In the genomic region with DNA sequence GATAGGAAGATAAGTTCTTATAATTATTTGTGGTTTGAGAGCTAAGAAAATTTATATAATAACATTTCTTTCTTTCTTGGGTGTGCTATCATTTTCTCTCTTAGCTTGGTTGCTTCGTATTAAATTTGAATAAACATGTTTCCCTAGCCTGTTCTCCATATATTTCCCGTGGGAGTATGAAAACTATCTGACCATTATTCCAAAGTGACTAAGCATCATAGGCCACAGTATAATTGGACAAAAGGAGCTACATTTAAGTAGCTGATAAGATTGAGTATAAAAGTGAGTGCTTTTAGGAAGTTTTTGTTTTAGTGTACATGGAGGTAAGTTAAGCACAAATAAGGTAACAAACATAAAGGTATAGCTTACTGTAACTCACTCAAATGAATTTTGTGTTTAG, we compare ENCODE assay signal across 21 cellular contexts. TPM values are rescaled to one million over a fixed set of nuclear protein-coding genes. Genes with fewer than 3 reads are reported as not detected.
DNase-seq lines count a peak whose midpoint lies in the region; ATAC-seq, FAIRE-seq and TF ChIP-seq lines count a peak whose summit lies in the region.
"Had no signal": no experiment of that assay in that cellular context is flagged by ENCODE, and none has a peak within 500 bp of the region (broad histone marks: within the 10 kb centered on the region; RNA-seq: fewer than 3 reads in every experiment).

No MANE protein-coding gene starts in this region.

- H3K27me3 ChIP-seq in naive thymus-derived CD4-positive, alpha-beta T cell (ENCODE audit: control insufficient read depth in 2 of 2, insufficient read depth in 2 of 2, low read length in 2 of 2), result no peaks in the 10 kb centered on the region
- no peaks in the 10 kb centered on the region for H3K27me3 ChIP-seq in H7 (ENCODE audit: control insufficient read depth, insufficient read depth, low read length)
- H3K27me3 ChIP-seq: BLaER1 treated with 17β-estradiol and CSF1 and Interleukin-3, amounts not matched to agents 10 nM and 100 nM had no signal

- H3K4me1 Mint-ChIP-seq in naive thymus-derived CD4-positive, alpha-beta T cell, result peaks cover 0 to 4% (median 0%) of the 10 kb centered on the region in 7 donors
- H3K4me1 Mint-ChIP-seq: CD4-positive, CD25-positive, alpha-beta regulatory T cell had no signal

- intact Hi-C loops in naive thymus-derived CD4-positive, alpha-beta T cell (cut with micrococcal nuclease), result no loop called here

- H3K9me3 Mint-ChIP-seq in naive thymus-derived CD4-positive, alpha-beta T cell, result peaks cover 0 to 5% (median 0%) of the 10 kb centered on the region in 11 donors
- H3K9me3 Mint-ChIP-seq: HFFc6 had no signal

- DNase-seq in COLO829 (ENCODE audit: low spot score), result peak; percentile 10
- DNase-seq in RCC 7860 (ENCODE audit: low spot score), result no peak
- peak; percentile 66 for DNase-seq in fibroblast of mammary gland (ENCODE audit: low read depth)
- peak; percentile 30 for DNase-seq in skeletal muscle cell (ENCODE audit: low read depth)
- no peak for DNase-seq in naive thymus-derived CD4-positive, alpha-beta T cell
- no peak for DNase-seq in H7
- DNase-seq: AML-193; Calu3; CD4-positive, CD25-positive, alpha-beta regulatory T cell; DMS153; DND-41; GDM1; HCEC 1CT; HFFc6 had no signal

- no peaks in the 10 kb centered on the region for H3K4me1 ChIP-seq in naive thymus-derived CD4-positive, alpha-beta T cell (ENCODE audit: control insufficient read depth in 2 of 2, insufficient read depth in 2 of 2, low read length in 2 of 2)

- no peak overlapping the region for H3K27ac ChIP-seq in naive thymus-derived CD4-positive, alpha-beta T cell (ENCODE audit: low read depth, low read length)
- H3K27ac ChIP-seq: BLaER1 treated with 17β-estradiol and CSF1 and Interleukin-3, amounts not matched to agents 10 nM and 100 nM; HL-60 had no signal

- H3K4me3 ChIP-seq in fibroblast of mammary gland (ENCODE audit: control insufficient read depth, low read depth, low read length) (no peak overlapping the region), skeletal muscle cell (ENCODE audit: low read depth, low read length) (no peak overlapping the region), H7 (ENCODE audit: insufficient read depth, low read depth, low read length) (no peak overlapping the region)
- H3K4me3 ChIP-seq in naive thymus-derived CD4-positive, alpha-beta T cell (ENCODE audit: low read length), result no peak overlapping the region
- H3K4me3 ChIP-seq: BLaER1 treated with 17β-estradiol and CSF1 and Interleukin-3, amounts not matched to agents 10 nM and 100 nM; K562 had no signal

- H3K9me3 ChIP-seq in naive thymus-derived CD4-positive, alpha-beta T cell (ENCODE audit: control insufficient read depth in 2 of 3, low read length in 3 of 3), result no peaks in the 10 kb centered on the region
- H3K9me3 ChIP-seq: BLaER1 treated with 17β-estradiol and CSF1 and Interleukin-3, amounts not matched to agents 10 nM and 100 nM had no signal

- peak; percentile 30 for FAIRE-seq in RCC 7860 (lab: Jason Lieb, UNC)
- FAIRE-seq: A204.1, GM12892, H1, K562 had no signal

- no peaks in the 10 kb centered on the region for H3K36me3 ChIP-seq in naive thymus-derived CD4-positive, alpha-beta T cell (ENCODE audit: control insufficient read depth in 2 of 3, insufficient read depth in 3 of 3, low read length in 3 of 3)
- no peaks in the 10 kb centered on the region for H3K36me3 ChIP-seq in H7 (replicated peaks; ENCODE audit: control insufficient read depth, insufficient read depth, low read length)
- H3K36me3 ChIP-seq: BLaER1 treated with 17β-estradiol and CSF1 and Interleukin-3, amounts not matched to agents 10 nM and 100 nM had no signal

- H3K27ac Mint-ChIP-seq in naive thymus-derived CD4-positive, alpha-beta T cell, result no peak overlapping the region
- H3K27ac Mint-ChIP-seq: CD4-positive, CD25-positive, alpha-beta regulatory T cell; HFFc6 had no signal

- POLR2A ChIA-PET in naive thymus-derived CD4-positive, alpha-beta T cell (lab: Charles Lee), result no interaction called here

- ATAC-seq in naive thymus-derived CD4-positive, alpha-beta T cell, result no peak
- ATAC-seq in HG03571 (IDR thresholded peaks at IDR 0.05; ENCODE audit: unreplicated experiment), result no peak
- ATAC-seq: K562 had no signal

- H3K27me3 Mint-ChIP-seq in naive thymus-derived CD4-positive, alpha-beta T cell, result peaks cover 32 to 49% (median 48%) of the 10 kb centered on the region in 5 donors

- CTCF ChIA-PET in naive thymus-derived CD4-positive, alpha-beta T cell (lab: Charles Lee), result no interaction called here

- no peak overlapping the region for H3K4me3 Mint-ChIP-seq in naive thymus-derived CD4-positive, alpha-beta T cell
- H3K4me3 Mint-ChIP-seq: CD4-positive, CD25-positive, alpha-beta regulatory T cell; HFFc6 had no signal

- TF ChIP-seq CTCF in fibroblast of mammary gland (conservative IDR thresholded peaks at IDR 0.05; ENCODE audit: control insufficient read depth, insufficient read depth, low read depth, low read length), result no peak

- peaks cover 0 to 2% (median 0%) of the 10 kb centered on the region in 5 donors for H3K36me3 Mint-ChIP-seq in naive thymus-derived CD4-positive, alpha-beta T cell
- H3K36me3 Mint-ChIP-seq: CD4-positive, CD25-positive, alpha-beta regulatory T cell had no signal

RNA-seq across cellular contexts. Expression of gene OSMR, which starts 8.4 kb away (rescaled TPM):
- total RNA-seq in naive thymus-derived CD4-positive, alpha-beta T cell, result not detected
- polyA plus RNA-seq in naive thymus-derived CD4-positive, alpha-beta T cell, result under 1 TPM; 0.20 to 0.37 TPM
- total RNA-seq in H7 (2014; rRNA removed; shearing (Covaris generic)), result 0.26 and 0.38 TPM in 2 replicates
- total RNA-seq: CD4-positive, CD25-positive, alpha-beta regulatory T cell had no signal

Comparison
In these comparisons a context has a peak if more than half of its experiments do, and no peak if none do; other contexts are left out.
1. DNase-seq: peak in COLO829 (single experiment), fibroblast of mammary gland (single experiment) and skeletal muscle cell (single experiment); none in RCC 7860 (single experiment), naive thymus-derived CD4-positive, alpha-beta T cell (0 of 9) and H7 (single experiment).